Comparison of ENCODE assay signal across 8 cellular contexts in the genomic region with DNA sequence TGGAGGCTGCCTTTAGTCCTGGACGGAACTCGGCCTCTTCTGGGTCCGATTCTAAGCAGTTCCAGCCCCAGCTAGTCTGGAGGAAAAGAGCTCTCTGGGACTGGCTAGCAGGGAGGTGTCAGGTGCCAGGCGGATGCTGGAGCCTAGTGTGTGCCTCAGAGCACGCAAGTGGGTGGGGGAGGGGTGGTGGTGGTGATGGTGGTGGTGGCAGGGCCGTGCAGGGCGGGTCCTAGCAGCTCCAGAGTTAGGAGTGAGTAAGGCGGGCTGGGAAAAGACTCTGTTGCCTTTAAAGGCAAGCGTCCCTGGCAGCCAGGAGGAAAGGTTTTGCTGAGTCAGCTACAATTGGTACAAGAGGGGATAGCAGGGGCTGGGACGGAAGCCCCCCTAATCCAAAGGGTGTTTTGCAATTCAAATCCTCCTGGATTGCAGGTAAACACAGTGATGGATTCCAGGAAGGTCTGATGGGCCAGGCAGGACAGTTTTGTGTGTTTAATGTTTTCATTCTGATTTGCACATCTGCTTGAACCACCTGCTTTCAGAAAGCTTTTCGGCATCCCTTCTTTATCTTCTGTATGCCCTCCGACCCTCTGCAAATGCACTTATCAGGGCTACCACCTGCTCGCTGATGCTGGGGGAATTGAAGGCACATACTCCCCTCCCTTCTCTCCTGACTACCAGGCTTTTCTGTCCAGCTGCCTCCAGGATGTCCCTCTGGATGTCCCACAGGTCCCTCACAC. TPM values are rescaled to one million over a fixed set of nuclear protein-coding genes. Genes with fewer than 3 reads are reported as not detected.
DNase-seq lines count a peak whose midpoint lies in the region; ATAC-seq and TF ChIP-seq lines count a peak whose summit lies in the region.

No MANE protein-coding gene starts in this region.

- ATAC-seq in HG03354 (IDR thresholded peaks at IDR 0.05; ENCODE audit: poor library complexity, severe bottlenecking, unreplicated experiment): no peak
- ATAC-seq in HG03439 (IDR thresholded peaks at IDR 0.05; ENCODE audit: unreplicated experiment): no peak
- no peak for ATAC-seq in HG03432 (IDR thresholded peaks at IDR 0.05; ENCODE audit: unreplicated experiment)

- DNase-seq in H7 (peak; percentile 80), NCI-H526 (lab: John Stamatoyannopoulos, UW) (peak; percentile 93 to 98), erythroblast (lab: John Stamatoyannopoulos, UW) (peak; percentile 96 to 98), renal cortical epithelial cell (ENCODE audit: low read depth) (peak; percentile 76), HAP-1 (ENCODE audit: low spot score in 2 of 2) (no peak)

- no peak overlapping the region for H3K4me3 ChIP-seq in H7 (ENCODE audit: insufficient read depth, low read depth, low read length)
- H3K4me3 ChIP-seq in HAP-1: no peak overlapping the region

- in situ Hi-C loops in HAP-1 (cut with MboI; ENCODE audit: low sequenced_read_pairs): no loop called here

- TF ChIP-seq POLR2A in erythroblast (IDR thresholded peaks at IDR 0.05; ENCODE audit: low read length): peak; percentile 72

- no peaks in the 10 kb centered on the region for H3K9me3 ChIP-seq in HAP-1

- H3K36me3 ChIP-seq in H7 (replicated peaks; ENCODE audit: control insufficient read depth, insufficient read depth, low read length): no peaks in the 10 kb centered on the region; the same call in 1 of the 2 replicates
- no peaks in the 10 kb centered on the region for H3K36me3 ChIP-seq in HAP-1 (replicated peaks)

- no peaks in the 10 kb centered on the region; the same call in 1 of the 2 replicates for H3K27me3 ChIP-seq in H7 (ENCODE audit: control insufficient read depth, insufficient read depth, low read length)
- H3K27me3 ChIP-seq in HAP-1 (ENCODE audit: low read depth): no peaks in the 10 kb centered on the region

- peaks cover 7% of the 10 kb centered on the region for H3K4me1 ChIP-seq in HAP-1

RNA-seq across cellular contexts. Expression of a gene that starts 4.1 kb away (rescaled TPM):
- total RNA-seq in H7 (2014; rRNA removed; shearing (Covaris generic)): 90.9 and 93.7 TPM in 2 replicates
- total RNA-seq in renal cortical epithelial cell: 413 and 578 TPM in 2 replicates

Comparison
In these comparisons a context has a peak if more than half of its experiments do, and no peak if none do; other contexts are left out.
1. DNase-seq: peak in H7 (single experiment), NCI-H526 (2 of 2), erythroblast (2 of 2) and renal cortical epithelial cell (single experiment); none in HAP-1 (0 of 2).